1 cellular context compared by ENCODE assay signal in genomic region chr22:37014835-37015586, GRCh38.
TF ChIP-seq lines count a peak whose summit lies in the region.

No MANE protein-coding gene starts in this region.

TF ChIP-seq in GM23338, 12 proteins besides CTCF, POLR2A, EP300 and RAD21:
- no peak for TF ChIP-seq STAT1 (IDR thresholded peaks at IDR 0.05; ENCODE audit: unreplicated experiment)
- TF ChIP-seq EZH2 (IDR thresholded peaks at IDR 0.05; ENCODE audit: low read depth, unreplicated experiment) = no peak
- TF ChIP-seq EZH2phosphoT487 (IDR thresholded peaks at IDR 0.05; ENCODE audit: unreplicated experiment) = no peak
- no peak for TF ChIP-seq NANOG (IDR thresholded peaks at IDR 0.05; ENCODE audit: borderline replicate concordance)
- no peak for TF ChIP-seq ZNF114 (CRISPR knock-in tag; IDR thresholded peaks at IDR 0.05)
- no peak for TF ChIP-seq ETS1 (IDR thresholded peaks at IDR 0.05)
- no peak for TF ChIP-seq ZNF462 (CRISPR knock-in tag; IDR thresholded peaks at IDR 0.05)
- TF ChIP-seq REST (IDR thresholded peaks at IDR 0.05; ENCODE audit: unreplicated experiment) = no peak
- no peak for TF ChIP-seq POLR2AphosphoS5 (IDR thresholded peaks at IDR 0.05; ENCODE audit: low read depth)
- TF ChIP-seq ZNF331 (CRISPR knock-in tag; IDR thresholded peaks at IDR 0.05; ENCODE audit: low read depth) = no peak
- no peak for TF ChIP-seq JUNB (IDR thresholded peaks at IDR 0.05; ENCODE audit: unreplicated experiment)
- no peak for TF ChIP-seq CREB1 (CRISPR knock-in tag; IDR thresholded peaks at IDR 0.05; ENCODE audit: low read depth)
